In the genomic region with DNA sequence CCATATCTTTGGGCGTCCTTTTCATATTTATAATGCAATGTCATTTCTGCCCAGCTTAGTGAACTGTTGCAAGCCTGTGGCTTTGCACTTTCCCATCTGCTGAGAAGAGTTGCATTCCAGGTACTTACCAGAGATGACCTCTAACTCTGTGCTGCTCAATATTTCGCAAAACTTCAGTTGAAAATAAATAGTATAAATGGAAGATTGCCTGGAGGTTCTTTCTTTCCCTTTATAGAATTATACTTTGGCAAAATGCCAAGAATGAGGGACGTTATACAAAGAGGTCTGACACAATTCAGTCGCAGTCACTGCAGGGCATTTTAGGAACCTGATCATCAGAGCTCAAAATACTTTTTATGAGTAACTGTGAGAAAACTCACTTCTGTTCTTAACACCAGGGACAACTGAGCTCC, we compare ENCODE assay signal across 12 cellular contexts. TPM values are rescaled to one million over a fixed set of nuclear protein-coding genes. Genes with fewer than 3 reads are reported as not detected.
DNase-seq lines count a peak whose midpoint lies in the region; ATAC-seq and TF ChIP-seq lines count a peak whose summit lies in the region.
"Had no signal": no experiment of that assay in that cellular context is flagged by ENCODE, and none has a peak within 500 bp of the region (broad histone marks: within the 10 kb centered on the region; RNA-seq: fewer than 3 reads in every experiment).

No MANE protein-coding gene starts in this region.

- no peak overlapping the region for H3K4me3 Mint-ChIP-seq in activated T-cell treated with anti-CD3 and anti-CD28 coated beads, Interleukin-2, amount 50 U/mL, for 4 hours
- no peak overlapping the region for H3K4me3 Mint-ChIP-seq in natural killer cell
- H3K4me3 Mint-ChIP-seq: neural progenitor cell had no signal

- TF ChIP-seq CTCF in AG10803 (conservative IDR thresholded peaks at IDR 0.05; ENCODE audit: low read length) (no peak), natural killer cell (IDR thresholded peaks at IDR 0.05) (no peak)

- H3K27me3 Mint-ChIP-seq in activated T-cell treated with anti-CD3 and anti-CD28 coated beads, Interleukin-2, amount 50 U/mL, for 4 hours (ENCODE audit: low read depth) = peaks cover 19% of the 10 kb centered on the region
- H3K27me3 Mint-ChIP-seq in natural killer cell (ENCODE audit: low read depth in 2 of 2) = peaks cover 17 to 44% of the 10 kb centered on the region in 2 donors

- no peaks in the 10 kb centered on the region for H3K4me1 Mint-ChIP-seq in activated T-cell treated with anti-CD3 and anti-CD28 coated beads, Interleukin-2, amount 50 U/mL, for 4 hours (ENCODE audit: low read depth)
- H3K4me1 Mint-ChIP-seq in natural killer cell = no peaks in the 10 kb centered on the region

- intact Hi-C loops in natural killer cell (cut with micrococcal nuclease) = no loop called here

- peak; percentile 72 for ATAC-seq in GM19351 (IDR thresholded peaks at IDR 0.05; ENCODE audit: unreplicated experiment)
- ATAC-seq in HG03469 (IDR thresholded peaks at IDR 0.05; ENCODE audit: unreplicated experiment) = peak; percentile 69
- no peak for ATAC-seq in activated T-cell treated with anti-CD3 and anti-CD28 coated beads, Interleukin-2, amount 50 U/mL, for 4 hours
- no peak for ATAC-seq in natural killer cell

- H3K4me3 ChIP-seq in AG10803 (ENCODE audit: low read length) = no peak overlapping the region
- H3K4me3 ChIP-seq: neural progenitor cell had no signal

- DNase-seq in AG10803 (ENCODE audit: low read depth) (peak; percentile 57), SKM-1 treated with dmso at 0.1 percent for 144 hours (lab: John Stamatoyannopoulos, UW; ENCODE audit: unreplicated experiment) (peak; percentile 62), RPMI8226 (no peak), natural killer cell (no peak), ACHN (no peak)
- DNase-seq in activated T-cell treated with anti-CD3 and anti-CD28 coated beads, Interleukin-2, amount 50 U/mL, for 4 hours = no peak
- DNase-seq: activated CD4-positive, CD25-positive, alpha-beta regulatory T cell; Calu3; NCI-H1048 had no signal

- H3K9me3 Mint-ChIP-seq in activated T-cell treated with anti-CD3 and anti-CD28 coated beads, Interleukin-2, amount 50 U/mL, for 4 hours = no peaks in the 10 kb centered on the region
- H3K9me3 Mint-ChIP-seq in natural killer cell = no peaks in the 10 kb centered on the region
- H3K9me3 Mint-ChIP-seq: neural progenitor cell had no signal

- in situ Hi-C loops in ACHN (cut with HindIII; ENCODE audit: low pct_ligation_motif_present, low pct_unique_long_range_greater_than_20kb, low sequenced_read_pairs) = no loop called here

- no peak overlapping the region for H3K27ac Mint-ChIP-seq in natural killer cell
- H3K27ac Mint-ChIP-seq: neural progenitor cell had no signal

- no peaks in the 10 kb centered on the region for H3K36me3 Mint-ChIP-seq in activated T-cell treated with anti-CD3 and anti-CD28 coated beads, Interleukin-2, amount 50 U/mL, for 4 hours (ENCODE audit: insufficient read depth)
- no peaks in the 10 kb centered on the region for H3K36me3 Mint-ChIP-seq in natural killer cell
- H3K36me3 Mint-ChIP-seq: neural progenitor cell had no signal

RNA-seq across cellular contexts. Expression of gene VLDLR, which starts 18.9 kb away (rescaled TPM):
- total RNA-seq in activated T-cell treated with anti-CD3 and anti-CD28 coated beads, Interleukin-2, amount 50 U/mL, for 4 hours = 1 to 10 TPM; 1.5 to 4.6 (median 3.0) TPM
- 1 to 10 TPM; 1.4 to 2.6 (median 2.4) TPM for total RNA-seq in natural killer cell

Comparison
In these comparisons a context has a peak if more than half of its experiments do, and no peak if none do; other contexts are left out.
1. DNase-seq: peak in AG10803 (single experiment) and SKM-1 treated with dmso at 0.1 percent for 144 hours (single experiment); none in RPMI8226 (single experiment), activated T-cell treated with anti-CD3 and anti-CD28 coated beads, Interleukin-2, amount 50 U/mL, for 4 hours (single experiment), natural killer cell (single experiment) and ACHN (single experiment).
2. ATAC-seq: peak in GM19351 (single experiment) and HG03469 (single experiment); none in activated T-cell treated with anti-CD3 and anti-CD28 coated beads, Interleukin-2, amount 50 U/mL, for 4 hours (0 of 2) and natural killer cell (0 of 3).